Comparison of ENCODE assay signal across 30 cellular contexts in genomic region chr4:104404384-104404783, GRCh38.
"Had no signal": no experiment of that assay in that cellular context is flagged by ENCODE, and none has a peak within 500 bp of the region (broad histone marks: within the 10 kb centered on the region; RNA-seq: fewer than 3 reads in every experiment).

No MANE protein-coding gene starts in this region.

- H3K36me3 ChIP-seq: ascending aorta, cardiac muscle cell, colonic mucosa had no signal

- H3K4me1 ChIP-seq: ascending aorta, breast epithelium, colonic mucosa had no signal

- H3K9me3 ChIP-seq: ascending aorta, colonic mucosa had no signal

- H3K27me3 Mint-ChIP-seq: activated CD4-positive, alpha-beta memory T cell treated with anti-CD3 and anti-CD28 coated beads for 36 hours; activated CD4-positive, alpha-beta T cell treated with anti-CD3 and anti-CD28 coated beads for 36 hours; activated CD4-positive, alpha-beta T cell treated with anti-CD3 and anti-CD28 coated beads, Interleukin-2, amount 10 ng/mL, durations not matched to agents 24 days and 14 days; activated CD8-positive, alpha-beta memory T cell treated with anti-CD3 and anti-CD28 coated beads, Interleukin-2, amount 10 ng/mL, durations not matched to agents 7 days and 5 days; activated naive CD4-positive, alpha-beta T cell treated with anti-CD3 and anti-CD28 coated beads, Interleukin-2, amount 50 U/mL, for 24 hours; activated naive CD8-positive, alpha-beta T cell treated with anti-CD3 and anti-CD28 coated beads for 36 hours; activated T-helper 17 cell treated with anti-CD3 and anti-CD28 coated beads, Interleukin-2, amount 50 U/mL, for 72 hours; brain had no signal

- H3K36me3 Mint-ChIP-seq: activated CD4-positive, alpha-beta memory T cell treated with anti-CD3 and anti-CD28 coated beads for 36 hours; activated CD8-positive, alpha-beta memory T cell treated with anti-CD3 and anti-CD28 coated beads, Interleukin-2, amount 10 ng/mL, durations not matched to agents 7 days and 5 days; activated naive CD4-positive, alpha-beta T cell treated with anti-CD3 and anti-CD28 coated beads, Interleukin-2, amount 50 U/mL, for 24 hours; activated naive CD8-positive, alpha-beta T cell treated with anti-CD3 and anti-CD28 coated beads for 36 hours; brain had no signal

- H3K9me3 Mint-ChIP-seq: activated CD4-positive, alpha-beta T cell treated with anti-CD3 and anti-CD28 coated beads, Interleukin-2, amount 10 ng/mL, durations not matched to agents 24 days and 14 days; activated T-helper 17 cell treated with anti-CD3 and anti-CD28 coated beads, Interleukin-2, amount 50 U/mL, for 72 hours had no signal

- ATAC-seq: activated CD4-positive, alpha-beta T cell treated with anti-CD3 and anti-CD28 coated beads for 36 hours; activated CD8-positive, alpha-beta memory T cell treated with anti-CD3 and anti-CD28 coated beads, Interleukin-2, amount 10 ng/mL, durations not matched to agents 7 days and 5 days; activated CD8-positive, alpha-beta T cell treated with anti-CD3 and anti-CD28 coated beads, Interleukin-2, amount 10 ng/mL, durations not matched to agents 7 days and 5 days; activated T-helper 17 cell treated with anti-CD3 and anti-CD28 coated beads, Interleukin-2, amount 50 U/mL, for 72 hours; esophagus mucosa had no signal

- H3K27ac Mint-ChIP-seq: activated CD4-positive, alpha-beta memory T cell treated with anti-CD3 and anti-CD28 coated beads for 36 hours; activated CD4-positive, alpha-beta T cell treated with anti-CD3 and anti-CD28 coated beads for 36 hours; activated CD4-positive, alpha-beta T cell treated with anti-CD3 and anti-CD28 coated beads, Interleukin-2, amount 10 ng/mL, durations not matched to agents 24 days and 14 days; activated CD8-positive, alpha-beta memory T cell treated with anti-CD3 and anti-CD28 coated beads, Interleukin-2, amount 10 ng/mL, durations not matched to agents 7 days and 5 days; activated CD8-positive, alpha-beta T cell treated with anti-CD3 and anti-CD28 coated beads, Interleukin-2, amount 10 ng/mL, durations not matched to agents 7 days and 5 days; activated naive CD4-positive, alpha-beta T cell treated with anti-CD3 and anti-CD28 coated beads, Interleukin-2, amount 50 U/mL, for 24 hours; activated naive CD8-positive, alpha-beta T cell treated with anti-CD3 and anti-CD28 coated beads for 36 hours; activated T-helper 17 cell treated with anti-CD3 and anti-CD28 coated beads, Interleukin-2, amount 50 U/mL, for 72 hours; endodermal cell had no signal

- H3K4me3 Mint-ChIP-seq: activated CD4-positive, alpha-beta memory T cell treated with anti-CD3 and anti-CD28 coated beads for 36 hours; activated CD4-positive, alpha-beta T cell treated with anti-CD3 and anti-CD28 coated beads for 36 hours; activated CD4-positive, alpha-beta T cell treated with anti-CD3 and anti-CD28 coated beads, Interleukin-2, amount 10 ng/mL, durations not matched to agents 24 days and 14 days; activated CD8-positive, alpha-beta memory T cell treated with anti-CD3 and anti-CD28 coated beads, Interleukin-2, amount 10 ng/mL, durations not matched to agents 7 days and 5 days; activated CD8-positive, alpha-beta T cell treated with anti-CD3 and anti-CD28 coated beads, Interleukin-2, amount 10 ng/mL, durations not matched to agents 7 days and 5 days; activated naive CD4-positive, alpha-beta T cell treated with anti-CD3 and anti-CD28 coated beads, Interleukin-2, amount 50 U/mL, for 24 hours; activated naive CD8-positive, alpha-beta T cell treated with anti-CD3 and anti-CD28 coated beads for 36 hours; activated T-helper 17 cell treated with anti-CD3 and anti-CD28 coated beads, Interleukin-2, amount 50 U/mL, for 72 hours; brain; endodermal cell had no signal

- DNase-seq: activated CD4-positive, alpha-beta memory T cell treated with anti-CD3 and anti-CD28 coated beads for 36 hours; activated CD4-positive, alpha-beta T cell treated with anti-CD3 and anti-CD28 coated beads for 36 hours; activated CD4-positive, alpha-beta T cell treated with anti-CD3 and anti-CD28 coated beads, Interleukin-2, amount 10 ng/mL, durations not matched to agents 24 days and 14 days; activated CD4-positive, CD25-positive, alpha-beta regulatory T cell; activated CD4-positive, CD25-positive, alpha-beta regulatory T cell treated with anti-CD3 and anti-CD28 coated beads, Interleukin-2, amount 50 U/mL, for 72 hours; activated CD8-positive, alpha-beta memory T cell treated with anti-CD3 and anti-CD28 coated beads, Interleukin-2, amount 10 ng/mL, durations not matched to agents 7 days and 5 days; activated CD8-positive, alpha-beta memory T cell treated with anti-CD3 and anti-CD28 coated beads, Interleukin-2, amount 50 U/mL, for 4 hours; activated CD8-positive, alpha-beta T cell treated with anti-CD3 and anti-CD28 coated beads, Interleukin-2, amount 10 ng/mL, durations not matched to agents 7 days and 5 days; activated effector memory CD4-positive, alpha-beta T cell treated with Interleukin-2 at 50 U/mL for 16 hours; activated gamma-delta T cell treated with Interleukin-2 at 50 U/mL for 16 hours; activated naive CD4-positive, alpha-beta T cell treated with Interleukin-2 at 50 U/mL for 16 hours; activated naive CD8-positive, alpha-beta T cell treated with anti-CD3 and anti-CD28 coated beads for 36 hours; activated T-cell treated with anti-CD3 and anti-CD28 coated beads, Interleukin-2, amount 50 U/mL, for 1 hour; central memory CD4-positive, alpha-beta T cell; cerebellar nuclear complex; colonic mucosa; dorsolateral prefrontal cortex; effector memory CD4-positive, alpha-beta T cell; endodermal cell; foreskin fibroblast; head of caudate nucleus; T-helper 2 cell had no signal

- H3K27me3 ChIP-seq: ascending aorta, breast epithelium, cardiac muscle cell, colonic mucosa, dorsolateral prefrontal cortex had no signal

- FAIRE-seq: frontal cortex had no signal

- H3K4me3 ChIP-seq: ascending aorta, breast epithelium, cardiac muscle cell, colonic mucosa, dorsolateral prefrontal cortex had no signal

- H3K27ac ChIP-seq: ascending aorta, breast epithelium, cardiac muscle cell, colonic mucosa, dorsolateral prefrontal cortex had no signal

- H3K4me1 Mint-ChIP-seq: activated CD4-positive, alpha-beta T cell treated with anti-CD3 and anti-CD28 coated beads for 36 hours; activated CD4-positive, alpha-beta T cell treated with anti-CD3 and anti-CD28 coated beads, Interleukin-2, amount 10 ng/mL, durations not matched to agents 24 days and 14 days; activated CD8-positive, alpha-beta memory T cell treated with anti-CD3 and anti-CD28 coated beads, Interleukin-2, amount 10 ng/mL, durations not matched to agents 7 days and 5 days; activated naive CD4-positive, alpha-beta T cell treated with anti-CD3 and anti-CD28 coated beads, Interleukin-2, amount 50 U/mL, for 24 hours; activated naive CD8-positive, alpha-beta T cell treated with anti-CD3 and anti-CD28 coated beads for 36 hours; activated T-helper 17 cell treated with anti-CD3 and anti-CD28 coated beads, Interleukin-2, amount 50 U/mL, for 72 hours; endodermal cell had no signal
